ENCODE assay signal across 21 cellular contexts in genomic region chr16:57282510-57283213, GRCh38. TPM values are rescaled to one million over a fixed set of nuclear protein-coding genes. Genes with fewer than 3 reads are reported as not detected.
DNase-seq lines count a peak whose midpoint lies in the region; ATAC-seq, FAIRE-seq and TF ChIP-seq lines count a peak whose summit lies in the region.
"Had no signal": no experiment of that assay in that cellular context is flagged by ENCODE, and none has a peak within 500 bp of the region (broad histone marks: within the 10 kb centered on the region; RNA-seq: fewer than 3 reads in every experiment).

No MANE protein-coding gene starts in this region.

- H3K27me3 ChIP-seq in HepG2 (ENCODE audit: control insufficient read depth in 1 of 2, insufficient read depth in 2 of 2, low read length in 2 of 2) (no peaks in the 10 kb centered on the region; a peak in 1 of 5 replicates), right lobe of liver (no peaks in the 10 kb centered on the region), neural progenitor cell (peaks cover 48% of the 10 kb centered on the region)

- TSS peak; percentile 42 for BruUV-seq in HepG2 (replicated peaks; lab: Mats Ljungman, UMichigan)

- H3K27ac ChIP-seq in HepG2 (ENCODE audit: extremely low read length, insufficient read depth, low read length) (peak overlapping the region; percentile 76), right lobe of liver (no peak overlapping the region), neural progenitor cell (no peak overlapping the region)
- H3K27ac ChIP-seq: neutrophil, transverse colon had no signal

- in situ Hi-C loops in HepG2 (cut with HindIII; ENCODE audit: extremely low pct_ligation_motif_present, low pct_unique_long_range_greater_than_20kb): loop anchor here (5.0 kb wide), 1 partner anchor 95 kb away; the partner anchor contains the start of genes PSME3IP1 and RSPRY1
- in situ Hi-C loops in ACHN (cut with HindIII; ENCODE audit: low pct_ligation_motif_present, low pct_unique_long_range_greater_than_20kb, low sequenced_read_pairs): no loop called here

- H3K36me3 ChIP-seq in HepG2 (replicated peaks in 1 of 2; ENCODE audit: control insufficient read depth in 1 of 2, insufficient read depth in 2 of 2, low read length in 2 of 2) (peaks cover 0 to 3% of the 10 kb centered on the region in 2 experiments; a peak in 1 of 5 replicates), right lobe of liver (no peaks in the 10 kb centered on the region), neural progenitor cell (no peaks in the 10 kb centered on the region)
- H3K36me3 ChIP-seq: neutrophil, transverse colon had no signal

- intact Hi-C loops in HepG2 (cut with micrococcal nuclease; ENCODE audit: unreplicated experiment) (loop anchor here (5.0 kb wide), 2 partner anchors 95 to 200 kb away; partner anchors contain the start of genes PSME3IP1 and RSPRY1), right lobe of liver (cut with DNase I) (no loop called here)

- peak overlapping the region; percentile 78 for H3K9ac ChIP-seq in HepG2 (ENCODE audit: insufficient read depth, low read depth, low read length)
- no peak overlapping the region for H3K9ac ChIP-seq in neural progenitor cell

- TF ChIP-seq CTCF in HepG2 (CRISPR knock-in tag; IDR thresholded peaks at IDR 0.05): no peak
- no peak for TF ChIP-seq CTCF in right lobe of liver (IDR thresholded peaks at IDR 0.05)
- TF ChIP-seq CTCF in epithelial cell of proximal tubule (conservative IDR thresholded peaks at IDR 0.05; ENCODE audit: low read depth, low read length): no peak
- no peak for TF ChIP-seq CTCF in neural progenitor cell (IDR thresholded peaks at IDR 0.05)

- 46% methylated on average over 8 of the region's 8 CpGs for WGBS in HepG2 (ENCODE audit: low lambda C conversion rate)
- 46% methylated on average over 5 of the region's 8 CpGs for WGBS in right lobe of liver (ENCODE audit: insufficient coverage, low coverage, low lambda C conversion rate, missing lambda C conversion rate)

- FAIRE-seq in HepG2 (lab: Jason Lieb, UNC): peak; percentile 57
- FAIRE-seq: G401.6, GM12878, K562, TTC549 had no signal

- POLR2A ChIA-PET in HepG2 (lab: Yijun Ruan, JAX): interaction anchor here (0.8 to 3.1 kb wide), 7 partner anchors 10 to 165 kb away, joined by 3 to 14 read pairs (median 4); partner anchors contain the start of genes ARL2BP and CX3CL1

- H4K20me1 ChIP-seq in HepG2 (ENCODE audit: insufficient read depth, low read length): no peaks in the 10 kb centered on the region
- no peaks in the 10 kb centered on the region for H4K20me1 ChIP-seq in neural progenitor cell (ENCODE audit: low read depth)

- no peak for DNase-seq in HepG2 (ENCODE audit: low spot score)
- DNase-seq in right lobe of liver: no peak
- DNase-seq in epithelial cell of proximal tubule (ENCODE audit: low read depth): no peak
- no peak for DNase-seq in neural progenitor cell (ENCODE audit: low spot score)
- no peak for DNase-seq in HuH-7 (ENCODE audit: low spot score)
- no peak for DNase-seq in NCI-H2196 treated with DMSO at 0.1 percent for 48 hours (lab: John Stamatoyannopoulos, UW; ENCODE audit: unreplicated experiment)
- DNase-seq in UCSD-AML1 (lab: John Stamatoyannopoulos, UW; ENCODE audit: unreplicated experiment): no peak
- DNase-seq in ACHN: no peak
- DNase-seq: activated CD4-positive, alpha-beta T cell treated with anti-CD3 and anti-CD28 coated beads, Interleukin-2, amount 50 U/mL, for 1 hour; activated T-cell treated with anti-CD3 and anti-CD28 coated beads, Interleukin-2, amount 50 U/mL, for 1 hour; mammary epithelial cell; NCI-H1092 treated with DMSO at 0.1 percent for 48 hours; NCI-H82; stimulated activated CD4-positive, alpha-beta T cell treated with anti-CD3 and anti-CD28 coated beads, Interleukin-4, amount 100 ng/mL, for 24 hours; transverse colon had no signal

- H3K4me2 ChIP-seq in HepG2 (ENCODE audit: low read depth, low read length): peak overlapping the region; percentile 89
- no peak overlapping the region for H3K4me2 ChIP-seq in neural progenitor cell

- H3K4me1 ChIP-seq in HepG2 (ENCODE audit: insufficient read depth, low read length) (peaks cover 88% of the 10 kb centered on the region), right lobe of liver (peaks cover 0 to 18% (median 7%) of the 10 kb centered on the region in 4 donors), neural progenitor cell (no peaks in the 10 kb centered on the region)

- TF ChIP-seq RAD21 in HepG2 (CRISPR knock-in tag; IDR thresholded peaks at IDR 0.05): no peak

- TF ChIP-seq EP300 in HepG2 (IDR thresholded peaks at IDR 0.05; ENCODE audit: low read depth in 2 of 2, low read length in 2 of 2) (no peak), HepG2 (CRISPR knock-in tag; IDR thresholded peaks at IDR 0.05; ENCODE audit: borderline replicate concordance) (no peak)

- TF ChIP-seq POLR2A in HepG2 (IDR thresholded peaks at IDR 0.05; ENCODE audit: insufficient read depth in 1 of 2, low read depth in 2 of 2, low read length in 2 of 2) (no peak), right lobe of liver (IDR thresholded peaks at IDR 0.05) (no peak)

- CTCF ChIA-PET in HepG2 (lab: Yijun Ruan, JAX; ENCODE audit: low intra/inter-chr PET ratio, low total read pairs): no interaction called here

- H3K27me3 Mint-ChIP-seq in neural progenitor cell (ENCODE audit: insufficient read depth, low read depth): peaks cover 31% of the 10 kb centered on the region

- H2AFZ ChIP-seq in HepG2 (ENCODE audit: low read length): no peak overlapping the region
- no peak overlapping the region for H2AFZ ChIP-seq in neural progenitor cell (replicated peaks)

- peak overlapping the region; percentile 42 for H3K4me3 Mint-ChIP-seq in neural progenitor cell

- no peak overlapping the region for H3K27ac Mint-ChIP-seq in neural progenitor cell

- peak overlapping the region; percentile 75 to 91 (median 78) for H3K4me3 ChIP-seq in HepG2 (replicated peaks in 1 of 3; ENCODE audit: insufficient read depth in 1 of 3, low read depth in 2 of 3, low read length in 3 of 3)
- H3K4me3 ChIP-seq in right lobe of liver: no peak overlapping the region
- peak overlapping the region; percentile 62 for H3K4me3 ChIP-seq in epithelial cell of proximal tubule (ENCODE audit: low read depth, low read length)
- no peak overlapping the region for H3K4me3 ChIP-seq in neural progenitor cell
- H3K4me3 ChIP-seq: GM12878, K562 had no signal

- no peaks in the 10 kb centered on the region for H3K9me3 Mint-ChIP-seq in neural progenitor cell

- H3K4me1 Mint-ChIP-seq in neural progenitor cell: peaks cover 2% of the 10 kb centered on the region

- no peak for ATAC-seq in HepG2
- ATAC-seq in right lobe of liver: no peak
- ATAC-seq: GM12878, K562, Panc1 had no signal

- no peaks in the 10 kb centered on the region for H3K36me3 Mint-ChIP-seq in neural progenitor cell

- H3K79me2 ChIP-seq in HepG2 (ENCODE audit: insufficient read depth, low read length): peaks cover 50% of the 10 kb centered on the region
- H3K79me2 ChIP-seq in neural progenitor cell (ENCODE audit: low read depth): no peaks in the 10 kb centered on the region

- H3K9me3 ChIP-seq in HepG2 (ENCODE audit: low read length) (no peaks in the 10 kb centered on the region), right lobe of liver (no peaks in the 10 kb centered on the region), neural progenitor cell (ENCODE audit: low read depth) (no peaks in the 10 kb centered on the region)
- H3K9me3 ChIP-seq: neutrophil, transverse colon had no signal

- H3F3A ChIP-seq in neural progenitor cell (ENCODE audit: low read depth): no peaks in the 10 kb centered on the region

RNA-seq across cellular contexts. Expression of gene PLLP, which starts 1.8 kb away (rescaled TPM):
- total RNA-seq in HepG2 (2016; rRNA removed; fragmentation: Illumina TruSeq; extraction: Trizol): 39.5 and 60.6 TPM in 2 replicates
- total RNA-seq in HepG2 (2016; cell fraction: cytosol; rRNA removed; fragmentation: Illumina TruSeq; extraction: Trizol; ENCODE audit: low read depth): 31.6 and 42.4 TPM in 2 replicates
- 36.8 and 62.7 TPM in 2 replicates for total RNA-seq in HepG2 (2016; cell fraction: insoluble cytoplasmic fraction; rRNA removed; fragmentation: Illumina TruSeq; extraction: Trizol)
- total RNA-seq in HepG2 (2016; cell fraction: membrane; rRNA removed; fragmentation: Illumina TruSeq; extraction: Trizol): 53.7 and 65.8 TPM in 2 replicates
- total RNA-seq in HepG2 (2016; cell fraction: nucleus; rRNA removed; fragmentation: Illumina TruSeq; extraction: Trizol): 44.1 and 48.9 TPM in 2 replicates
- polyA plus RNA-seq in HepG2 (2011; rRNA removed): 127 and 160 TPM in 2 replicates
- polyA plus RNA-seq in HepG2 (2011; cell fraction: cytosol; rRNA removed): 145 and 183 TPM in 2 replicates
- 77.5 and 88.9 TPM in 2 replicates for polyA plus RNA-seq in HepG2 (2011; cell fraction: nucleus; rRNA removed)
- polyA plus RNA-seq in HepG2 (2012): 40.5 and 51.4 TPM in 2 replicates
- polyA plus RNA-seq in HepG2 (2016; cell fraction: cytosol; fragmentation: Illumina TruSeq; extraction: Trizol; ENCODE audit: low read depth): 35.9 and 51.7 TPM in 2 replicates
- 47.5 and 48.8 TPM in 2 replicates for polyA plus RNA-seq in HepG2 (2016; cell fraction: insoluble cytoplasmic fraction; fragmentation: Illumina TruSeq; extraction: Trizol; ENCODE audit: low read depth)
- 56.6 and 67.1 TPM in 2 replicates for polyA plus RNA-seq in HepG2 (2016; cell fraction: membrane; fragmentation: Illumina TruSeq; extraction: Trizol; ENCODE audit: low read depth)
- polyA plus RNA-seq in HepG2 (2016; cell fraction: nucleus; fragmentation: Illumina TruSeq; extraction: Trizol; ENCODE audit: insufficient read depth, low read depth): 83.7 and 88.2 TPM in 2 replicates
- 159 and 370 TPM in 2 replicates for polyA minus RNA-seq in HepG2 (2011; rRNA and poly(A)+ RNA removed; ENCODE audit: low replicate concordance)
- polyA minus RNA-seq in HepG2 (2011; cell fraction: cytosol; rRNA and poly(A)+ RNA removed): 54.5 and 69.4 TPM in 2 replicates
- 23.7 and 30.3 TPM in 2 replicates for polyA minus RNA-seq in HepG2 (2011; cell fraction: nucleus; rRNA and poly(A)+ RNA removed)
- 1 to 10 TPM; 2.1 to 7.4 (median 3.8) TPM for total RNA-seq in right lobe of liver
- total RNA-seq in epithelial cell of proximal tubule: 2.5 and 6.1 TPM in 2 replicates
- total RNA-seq in neural progenitor cell (ENCODE audit: low replicate concordance): 0.86 and 1.6 TPM in 2 replicates

RNA-seq across cellular contexts. Expression of gene ARL2BP, which starts 37.6 kb away (rescaled TPM):
- total RNA-seq in HepG2 (2016; rRNA removed; fragmentation: Illumina TruSeq; extraction: Trizol): 67.6 and 97.1 TPM in 2 replicates
- 43.5 and 44.1 TPM in 2 replicates for total RNA-seq in HepG2 (2016; cell fraction: cytosol; rRNA removed; fragmentation: Illumina TruSeq; extraction: Trizol; ENCODE audit: low read depth)
- 66.0 and 92.7 TPM in 2 replicates for total RNA-seq in HepG2 (2016; cell fraction: insoluble cytoplasmic fraction; rRNA removed; fragmentation: Illumina TruSeq; extraction: Trizol)
- total RNA-seq in HepG2 (2016; cell fraction: membrane; rRNA removed; fragmentation: Illumina TruSeq; extraction: Trizol): 109 and 111 TPM in 2 replicates
- 24.1 and 29.7 TPM in 2 replicates for total RNA-seq in HepG2 (2016; cell fraction: nucleus; rRNA removed; fragmentation: Illumina TruSeq; extraction: Trizol)
- polyA plus RNA-seq in HepG2 (2011; rRNA removed): 50.8 and 64.3 TPM in 2 replicates
- polyA plus RNA-seq in HepG2 (2011; cell fraction: cytosol; rRNA removed): 39.2 and 54.5 TPM in 2 replicates
- polyA plus RNA-seq in HepG2 (2011; cell fraction: nucleus; rRNA removed): 13.9 and 16.0 TPM in 2 replicates
- polyA plus RNA-seq in HepG2 (2012): 30.2 and 34.8 TPM in 2 replicates
- polyA plus RNA-seq in HepG2 (2016; cell fraction: cytosol; fragmentation: Illumina TruSeq; extraction: Trizol; ENCODE audit: low read depth): 58.2 and 66.9 TPM in 2 replicates
- polyA plus RNA-seq in HepG2 (2016; cell fraction: insoluble cytoplasmic fraction; fragmentation: Illumina TruSeq; extraction: Trizol; ENCODE audit: low read depth): 110 and 111 TPM in 2 replicates
- 110 and 116 TPM in 2 replicates for polyA plus RNA-seq in HepG2 (2016; cell fraction: membrane; fragmentation: Illumina TruSeq; extraction: Trizol; ENCODE audit: low read depth)
- polyA plus RNA-seq in HepG2 (2016; cell fraction: nucleus; fragmentation: Illumina TruSeq; extraction: Trizol; ENCODE audit: insufficient read depth, low read depth): 41.6 and 42.0 TPM in 2 replicates
- 31.4 and 38.5 TPM in 2 replicates for polyA minus RNA-seq in HepG2 (2011; rRNA and poly(A)+ RNA removed; ENCODE audit: low replicate concordance)
- polyA minus RNA-seq in HepG2 (2011; cell fraction: cytosol; rRNA and poly(A)+ RNA removed): 29.3 and 33.2 TPM in 2 replicates
- 14.2 and 21.6 TPM in 2 replicates for polyA minus RNA-seq in HepG2 (2011; cell fraction: nucleus; rRNA and poly(A)+ RNA removed)
- 10 to 100 TPM; 19.3 to 26.8 (median 22.0) TPM for total RNA-seq in right lobe of liver
- 44.6 and 55.7 TPM in 2 replicates for total RNA-seq in epithelial cell of proximal tubule
- 36.1 and 41.5 TPM in 2 replicates for total RNA-seq in neural progenitor cell (ENCODE audit: low replicate concordance)

Comparison
In these comparisons a context has a peak if more than half of its experiments do, and no peak if none do; other contexts are left out.
1. H3K4me3 ChIP-seq: peak in HepG2 (3 of 3) and epithelial cell of proximal tubule (single experiment); none in right lobe of liver (0 of 3) and neural progenitor cell (single experiment).